Comparison of ENCODE assay signal across 26 cellular contexts in the genomic region with DNA sequence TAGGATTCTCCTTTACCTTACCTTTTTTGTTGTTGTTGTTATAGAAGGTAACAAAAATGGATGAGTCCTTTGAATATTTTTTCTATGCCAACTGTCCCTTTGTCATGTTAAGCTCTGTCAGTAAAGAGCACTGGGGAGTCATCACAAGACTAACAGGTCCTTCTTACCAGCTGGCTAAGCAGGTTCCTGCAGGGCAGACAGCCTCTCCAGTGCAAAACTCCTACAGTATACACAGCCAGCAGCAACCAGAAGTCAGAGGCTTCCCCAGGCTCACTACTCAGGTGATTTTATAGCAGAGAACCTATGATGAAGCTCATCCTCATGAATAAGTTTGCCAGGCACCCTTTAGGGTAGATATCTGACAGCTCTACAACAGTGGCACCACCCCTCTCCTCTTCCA.
"Had no signal": no experiment of that assay in that cellular context is flagged by ENCODE, and none has a peak within 500 bp of the region (broad histone marks: within the 10 kb centered on the region; RNA-seq: fewer than 3 reads in every experiment).

No MANE protein-coding gene starts in this region.

- H3K27me3 ChIP-seq: colonic mucosa, left lung, pancreas, suprapubic skin, vagina had no signal

- H3K9me3 ChIP-seq: colonic mucosa, pancreas, vagina had no signal

- H3K4me1 ChIP-seq: colonic mucosa, left lung, pancreas, suprapubic skin, vagina had no signal

- H3K27ac Mint-ChIP-seq: dendritic cell treated with granulocyte-macrophage colony-stimulating factor and Interleukin-4, amounts not matched to agents 40 ng/mL and 50 ng/mL, for 4 days; naive thymus-derived CD8-positive, alpha-beta T cell; nephron progenitor cell; stimulated activated naive CD8-positive, alpha-beta T cell treated with anti-CD3 and anti-CD28 coated beads, Interleukin-15, amount 100 ng/mL, for 72 hours had no signal

- H3K4me3 ChIP-seq: colonic mucosa, left lung, pancreas, smooth muscle cell, suprapubic skin, vagina had no signal

- DNase-seq: colonic mucosa; effector CD8-positive, alpha-beta T cell; erythroblast; hypothalamus; left cardiac atrium; left lung; mesenchymal stem cell; midbrain; naive thymus-derived CD8-positive, alpha-beta T cell; nephron progenitor cell; occipital lobe; pancreas; stimulated activated CD4-positive, alpha-beta T cell treated with anti-CD3 and anti-CD28 coated beads, Interleukin-12 subunit alpha, Interleukin-12 subunit beta, amount 100 ng/mL, for 4 hours; stimulated activated CD4-positive, alpha-beta T cell treated with anti-CD3 and anti-CD28 coated beads, Interleukin-1b, Interleukin-23, amount 100 ng/mL, for 48 hours; stimulated activated CD4-positive, alpha-beta T cell treated with anti-CD3 and anti-CD28 coated beads, Interleukin-4, amount 100 ng/mL, for 1 hour; stimulated activated CD8-positive, alpha-beta memory T cell treated with anti-CD3 and anti-CD28 coated beads, Interleukin-4, amount 100 ng/mL, for 48 hours; stimulated activated naive CD4-positive, alpha-beta T cell; stimulated activated naive CD8-positive, alpha-beta T cell treated with anti-CD3 and anti-CD28 coated beads, Interleukin-15, amount 100 ng/mL, for 72 hours; trophoblast cell had no signal

- H3K27me3 Mint-ChIP-seq: dendritic cell treated with granulocyte-macrophage colony-stimulating factor and Interleukin-4, amounts not matched to agents 40 ng/mL and 50 ng/mL, for 4 days; naive thymus-derived CD8-positive, alpha-beta T cell; stimulated activated naive CD8-positive, alpha-beta T cell treated with anti-CD3 and anti-CD28 coated beads, Interleukin-15, amount 100 ng/mL, for 72 hours had no signal

- H3K4me2 ChIP-seq: smooth muscle cell had no signal

- H3K4me1 Mint-ChIP-seq: naive thymus-derived CD8-positive, alpha-beta T cell; nephron progenitor cell; stimulated activated naive CD8-positive, alpha-beta T cell treated with anti-CD3 and anti-CD28 coated beads, Interleukin-15, amount 100 ng/mL, for 72 hours had no signal

- H3K27ac ChIP-seq: colonic mucosa, left lung, pancreas, suprapubic skin, vagina had no signal

- H3K36me3 ChIP-seq: colonic mucosa, left lung, pancreas, suprapubic skin, vagina had no signal

- H3K4me3 Mint-ChIP-seq: dendritic cell treated with granulocyte-macrophage colony-stimulating factor and Interleukin-4, amounts not matched to agents 40 ng/mL and 50 ng/mL, for 4 days; naive thymus-derived CD8-positive, alpha-beta T cell; nephron progenitor cell; stimulated activated naive CD8-positive, alpha-beta T cell treated with anti-CD3 and anti-CD28 coated beads, Interleukin-15, amount 100 ng/mL, for 72 hours had no signal

- FAIRE-seq: endothelial cell of umbilical vein, frontal cortex, pancreas had no signal

- ATAC-seq: left cardiac atrium; left lung; naive thymus-derived CD8-positive, alpha-beta T cell; pancreas; sciatic nerve; stimulated activated naive CD8-positive, alpha-beta T cell treated with anti-CD3 and anti-CD28 coated beads, Interleukin-15, amount 100 ng/mL, for 72 hours had no signal
